ENCODE assay signal across 10 cellular contexts in genomic region chr1:67771152-67771551, GRCh38.
DNase-seq lines count a peak whose midpoint lies in the region; ATAC-seq and TF ChIP-seq lines count a peak whose summit lies in the region.
"Had no signal": no experiment of that assay in that cellular context is flagged by ENCODE, and none has a peak within 500 bp of the region (broad histone marks: within the 10 kb centered on the region; RNA-seq: fewer than 3 reads in every experiment).

No MANE protein-coding gene starts in this region.

- H4K20me1 ChIP-seq in fibroblast of lung (ENCODE audit: control insufficient read depth, extremely low read depth, insufficient read depth, low read length): no peaks in the 10 kb centered on the region

- no peak for TF ChIP-seq POLR2A in gastrocnemius medialis (IDR thresholded peaks at IDR 0.05)

- intact Hi-C loops in gastrocnemius medialis (cut with DNase I; ENCODE audit: low total_unique reads): no loop called here

- no peak overlapping the region for H3K9ac ChIP-seq in fibroblast of lung (ENCODE audit: insufficient read depth, low read length)

- DNase-seq in DMS53 (lab: John Stamatoyannopoulos, UW) (peak; percentile 36), DMS53 treated with DMSO at 0.1 percent for 48 hours (lab: John Stamatoyannopoulos, UW; ENCODE audit: unreplicated experiment) (no peak), RPMI8226 (peak; percentile 46), fibroblast of lung (ENCODE audit: low read depth in 2 of 2) (peak; percentile 58 to 97), thoracic aorta (ENCODE audit: low spot score) (no peak), putamen (ENCODE audit: low spot score) (no peak), gastrocnemius medialis (no peak), occipital lobe (lab: John Stamatoyannopoulos, UW) (no peak)
- DNase-seq: colonic mucosa, NCI-H1436 treated with DMSO at 0.1 percent for 48 hours had no signal

- H3K4me3 ChIP-seq in fibroblast of lung (replicated peaks in 1 of 4; ENCODE audit: control extremely low read depth in 1 of 4, insufficient read depth in 1 of 4, low read depth in 3 of 4, low read length in 4 of 4) (no peak overlapping the region), thoracic aorta (no peak overlapping the region), gastrocnemius medialis (no peak overlapping the region)
- H3K4me3 ChIP-seq: colonic mucosa had no signal

- peaks cover 17% of the 10 kb centered on the region for H3K4me1 ChIP-seq in fibroblast of lung (ENCODE audit: control insufficient read depth, extremely low read depth, insufficient read depth, low read length)
- H3K4me1 ChIP-seq in thoracic aorta (ENCODE audit: control insufficient read depth in 1 of 2, low read depth in 2 of 2): peaks cover 12 to 61% of the 10 kb centered on the region in 2 donors
- H3K4me1 ChIP-seq in gastrocnemius medialis: peaks cover 0 to 6% of the 10 kb centered on the region in 2 donors
- H3K4me1 ChIP-seq: colonic mucosa had no signal

- no peaks in the 10 kb centered on the region for H3K9me3 ChIP-seq in fibroblast of lung (ENCODE audit: control insufficient read depth, insufficient read depth, low read depth, low read length)
- no peaks in the 10 kb centered on the region for H3K9me3 ChIP-seq in thoracic aorta
- H3K9me3 ChIP-seq in gastrocnemius medialis: no peaks in the 10 kb centered on the region
- H3K9me3 ChIP-seq: colonic mucosa had no signal

- peak in 1 of 2 donors; percentile 33 for TF ChIP-seq CTCF in fibroblast of lung (conservative IDR thresholded peaks at IDR 0.05 in 1 of 2, IDR thresholded peaks at IDR 0.05 in 1 of 2; ENCODE audit: low read depth in 1 of 2, low read length in 2 of 2)
- no peak for TF ChIP-seq CTCF in thoracic aorta (IDR thresholded peaks at IDR 0.05)
- TF ChIP-seq CTCF in gastrocnemius medialis (IDR thresholded peaks at IDR 0.05 in 4 of 5, conservative IDR thresholded peaks at IDR 0.05 in 1 of 5): no peak

- peaks cover 35% of the 10 kb centered on the region for H3K79me2 ChIP-seq in fibroblast of lung (ENCODE audit: control insufficient read depth, insufficient read depth, low read length)

- ATAC-seq in thoracic aorta (ENCODE audit: insufficient number of reproducible peaks, low FRiP score, low read depth): no peak
- ATAC-seq in gastrocnemius medialis: no peak

- no peak overlapping the region for H3K27ac ChIP-seq in fibroblast of lung (ENCODE audit: insufficient read depth, low read length)
- H3K27ac ChIP-seq in thoracic aorta: peak overlapping the region; percentile 60 to 64
- H3K27ac ChIP-seq in gastrocnemius medialis: no peak overlapping the region
- H3K27ac ChIP-seq: colonic mucosa had no signal

- no peaks in the 10 kb centered on the region for H3K36me3 ChIP-seq in fibroblast of lung (ENCODE audit: control insufficient read depth, insufficient read depth, low read length)
- H3K36me3 ChIP-seq in thoracic aorta: no peaks in the 10 kb centered on the region
- no peaks in the 10 kb centered on the region for H3K36me3 ChIP-seq in gastrocnemius medialis
- H3K36me3 ChIP-seq: colonic mucosa had no signal

- no peaks in the 10 kb centered on the region for H3K27me3 ChIP-seq in fibroblast of lung (ENCODE audit: control insufficient read depth, insufficient read depth, low read length)
- H3K27me3 ChIP-seq in thoracic aorta (replicated peaks; ENCODE audit: insufficient read depth): no peaks in the 10 kb centered on the region
- H3K27me3 ChIP-seq in gastrocnemius medialis: no peaks in the 10 kb centered on the region
- H3K27me3 ChIP-seq: colonic mucosa had no signal

- H3K4me2 ChIP-seq in fibroblast of lung (ENCODE audit: extremely low read depth, insufficient read depth, low read length): no peak overlapping the region

- in situ Hi-C loops in gastrocnemius medialis (cut with MboI; ENCODE audit: low sequenced_read_pairs in 4 of 4): loop anchor here in 3 of 4 donors (10.0 to 25.0 kb wide), 3 partner anchors 334 to 566 kb away; no protein-coding TSS in a partner anchor

- H2AFZ ChIP-seq in fibroblast of lung (ENCODE audit: low read length): no peak overlapping the region

Comparison
In these comparisons a context has a peak if more than half of its experiments do, and no peak if none do; other contexts are left out.
1. DNase-seq: peak in DMS53 (single experiment), RPMI8226 (single experiment) and fibroblast of lung (2 of 2); none in DMS53 treated with DMSO at 0.1 percent for 48 hours (single experiment), thoracic aorta (single experiment), putamen (single experiment), gastrocnemius medialis (0 of 2) and occipital lobe (single experiment).
2. H3K27ac ChIP-seq: peak in thoracic aorta (2 of 2); none in fibroblast of lung (single experiment) and gastrocnemius medialis (0 of 4).